Comparison of ENCODE assay signal across 8 cellular contexts in the genomic region with DNA sequence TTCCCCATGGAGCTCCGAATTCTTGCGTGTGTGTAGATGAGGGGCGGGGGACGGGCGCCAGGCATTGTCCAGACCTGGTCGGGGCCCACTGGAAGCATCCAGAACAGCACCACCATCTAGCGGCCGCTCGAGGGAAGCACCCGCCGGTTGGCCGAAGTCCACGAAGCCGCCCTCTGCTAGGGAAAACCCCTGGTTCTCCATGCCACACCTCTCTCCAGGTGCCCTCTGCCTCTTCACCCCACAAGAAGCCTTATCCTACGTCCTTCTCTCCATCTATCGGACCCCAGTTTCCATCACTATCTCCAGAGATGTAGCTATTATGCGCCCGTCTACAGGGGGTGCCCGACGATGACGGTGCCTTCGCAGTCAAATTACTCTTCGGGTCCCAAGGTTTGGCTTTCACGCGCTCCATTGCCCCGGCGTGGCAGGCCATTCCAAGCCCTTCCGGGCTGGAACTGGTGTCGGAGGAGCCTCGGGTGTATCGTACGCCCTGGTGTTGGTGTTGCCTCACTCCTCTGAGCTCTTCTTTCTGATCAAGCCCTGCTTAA. TPM values are rescaled to one million over a fixed set of nuclear protein-coding genes. Genes with fewer than 3 reads are reported as not detected.
A peak's percentile ranks its signal among the peaks of the same experiment; 100 is the strongest.
DNase-seq lines count a peak whose midpoint lies in the region; ATAC-seq and TF ChIP-seq lines count a peak whose summit lies in the region.

No MANE protein-coding gene starts in this region.

- DNase-seq in A673 (ENCODE audit: low spot score) (peak; percentile 93), NCI-H510A (lab: John Stamatoyannopoulos, UW) (peak; percentile 76), coronary artery (ENCODE audit: low spot score) (peak; percentile 91), left lobe of liver (ENCODE audit: low spot score) (peak; percentile 95)
- peak; percentile 83 for DNase-seq in activated CD4-positive, alpha-beta T cell treated with anti-CD3 and anti-CD28 coated beads, Interleukin-2, amount 10 ng/mL, durations not matched to agents 7 days and 5 days
- peak; percentile 78 for DNase-seq in stimulated activated CD4-positive, alpha-beta T cell treated with anti-CD3 and anti-CD28 coated beads, Interleukin-2, amount 100 ng/mL, for 4 hours (ENCODE audit: low read depth)

- H3K9me3 Mint-ChIP-seq in activated CD4-positive, alpha-beta T cell treated with anti-CD3 and anti-CD28 coated beads, Interleukin-2, amount 10 ng/mL, durations not matched to agents 7 days and 5 days: no peaks in the 10 kb centered on the region

- H3K4me3 Mint-ChIP-seq in activated CD4-positive, alpha-beta T cell treated with anti-CD3 and anti-CD28 coated beads, Interleukin-2, amount 10 ng/mL, durations not matched to agents 7 days and 5 days: peak overlapping the region; percentile 81

- intact Hi-C loops in A673 (cut with micrococcal nuclease; ENCODE audit: unreplicated experiment): loop anchor here (1.0 to 2.0 kb wide), 3 partner anchors 47 to 204 kb away; no protein-coding TSS in a partner anchor

- H3K36me3 Mint-ChIP-seq in activated CD4-positive, alpha-beta T cell treated with anti-CD3 and anti-CD28 coated beads, Interleukin-2, amount 10 ng/mL, durations not matched to agents 7 days and 5 days (ENCODE audit: low read depth): peaks cover 35% of the 10 kb centered on the region

- no peaks in the 10 kb centered on the region for H3K27me3 ChIP-seq in A673 (replicated peaks; ENCODE audit: insufficient read depth, low read depth, low read length, poor library complexity)

- TF ChIP-seq CTCF in A673 (conservative IDR thresholded peaks at IDR 0.05; ENCODE audit: low read depth, low read length): peak; percentile 86
- peak; percentile 84 for TF ChIP-seq CTCF in coronary artery (IDR thresholded peaks at IDR 0.05)

- H3K36me3 ChIP-seq in A673 (ENCODE audit: insufficient read depth, low read length, poor library complexity, severe bottlenecking): peaks cover 29% of the 10 kb centered on the region

- TSS peak; percentile 83 for BruUV-seq in A673 (replicated peaks; lab: Mats Ljungman, UMichigan)

- ATAC-seq in GM18861 (IDR thresholded peaks at IDR 0.05; ENCODE audit: unreplicated experiment) (peak; percentile 34), HG03280 (IDR thresholded peaks at IDR 0.05; ENCODE audit: unreplicated experiment) (peak; percentile 50), left lobe of liver (peak; percentile 85)

- peak overlapping the region; percentile 92 for H3K27ac ChIP-seq in A673 (ENCODE audit: low read depth, low read length, poor library complexity, severe bottlenecking)
- peak overlapping the region; percentile 91 to 98 for H3K27ac ChIP-seq in coronary artery

- H3K4me1 ChIP-seq in A673 (ENCODE audit: insufficient read depth, low read length, poor library complexity, severe bottlenecking): peaks cover 33% of the 10 kb centered on the region

- H3K27ac Mint-ChIP-seq in activated CD4-positive, alpha-beta T cell treated with anti-CD3 and anti-CD28 coated beads, Interleukin-2, amount 10 ng/mL, durations not matched to agents 7 days and 5 days: peak overlapping the region; percentile 93

- POLR2A ChIA-PET in A673 (lab: Charles Lee; ENCODE audit: low non-redundant PET): interaction anchor here (0.6 to 0.7 kb wide), 2 partner anchors 47 to 232 kb away, joined by 3 to 5 read pairs; no protein-coding TSS in a partner anchor
- POLR2A ChIA-PET in activated CD4-positive, alpha-beta T cell treated with anti-CD3 and anti-CD28 coated beads, Interleukin-2, amount 10 ng/mL, durations not matched to agents 7 days and 5 days (lab: Charles Lee): interaction anchor here (0.6 to 1.5 kb wide), 2 partner anchors 9 to 127 kb away, joined by 3 to 4 read pairs; a partner anchor contains a TSS

- H3K9me3 ChIP-seq in A673 (ENCODE audit: low read depth, low read length, poor library complexity, severe bottlenecking): no peaks in the 10 kb centered on the region

- H3K4me3 ChIP-seq in A673 (ENCODE audit: low read depth, low read length, poor library complexity, severe bottlenecking) (peak overlapping the region; percentile 90), coronary artery (peak overlapping the region; percentile 95)

- CTCF ChIA-PET in A673 (lab: Charles Lee): interaction anchor here (0.5 to 1.8 kb wide), 29 partner anchors 8 to 591 kb away, joined by 3 to 32 read pairs (median 4); a partner anchor contains a TSS
- CTCF ChIA-PET in activated CD4-positive, alpha-beta T cell treated with anti-CD3 and anti-CD28 coated beads, Interleukin-2, amount 10 ng/mL, durations not matched to agents 7 days and 5 days (lab: Charles Lee): interaction anchor here (0.5 to 3.3 kb wide), 52 partner anchors 8 to 250 kb away, joined by 3 to 38 read pairs (median 6); a partner anchor contains a TSS

- no peaks in the 10 kb centered on the region for H3K27me3 Mint-ChIP-seq in activated CD4-positive, alpha-beta T cell treated with anti-CD3 and anti-CD28 coated beads, Interleukin-2, amount 10 ng/mL, durations not matched to agents 7 days and 5 days

- H3K4me1 Mint-ChIP-seq in activated CD4-positive, alpha-beta T cell treated with anti-CD3 and anti-CD28 coated beads, Interleukin-2, amount 10 ng/mL, durations not matched to agents 7 days and 5 days: peaks cover 60% of the 10 kb centered on the region

RNA-seq across cellular contexts. Expression of a gene that starts 0.6 kb away (rescaled TPM):
- total RNA-seq in A673 (2021): 113 and 122 TPM in 2 replicates
- 10 to 100 TPM; 51.8 to 53.0 TPM for total RNA-seq in activated CD4-positive, alpha-beta T cell treated with anti-CD3 and anti-CD28 coated beads, Interleukin-2, amount 10 ng/mL, durations not matched to agents 7 days and 5 days
- 14.1 TPM for total RNA-seq in left lobe of liver

RNA-seq across cellular contexts. Expression of a gene that starts 2.6 kb away (rescaled TPM):
- 0.69 and 0.74 TPM in 2 replicates for total RNA-seq in A673 (2021)
- 1 to 10 TPM; 3.8 to 4.0 TPM for total RNA-seq in activated CD4-positive, alpha-beta T cell treated with anti-CD3 and anti-CD28 coated beads, Interleukin-2, amount 10 ng/mL, durations not matched to agents 7 days and 5 days
- total RNA-seq in left lobe of liver: 5.9 TPM

RNA-seq across cellular contexts. Expression of a gene that starts 12.2 kb away (rescaled TPM):
- total RNA-seq in A673 (2021) (0.55 and 0.75 TPM in 2 replicates), left lobe of liver (9.3 TPM)
- 10 to 100 TPM; 79.6 to 82.5 TPM for total RNA-seq in activated CD4-positive, alpha-beta T cell treated with anti-CD3 and anti-CD28 coated beads, Interleukin-2, amount 10 ng/mL, durations not matched to agents 7 days and 5 days

RNA-seq across cellular contexts. Expression of a gene that starts 18.3 kb away (rescaled TPM):
- total RNA-seq in A673 (2021) (1.6 and 1.8 TPM in 2 replicates), left lobe of liver (44.2 TPM)
- total RNA-seq in activated CD4-positive, alpha-beta T cell treated with anti-CD3 and anti-CD28 coated beads, Interleukin-2, amount 10 ng/mL, durations not matched to agents 7 days and 5 days: 1 to 10 TPM; 3.8 to 4.4 TPM

RNA-seq across cellular contexts. Expression of a gene that starts 22.6 kb away (rescaled TPM):
- total RNA-seq in A673 (2021) (133 and 149 TPM in 2 replicates), left lobe of liver (49.4 TPM)
- 10 to 100 TPM; 62.3 to 81.7 TPM for total RNA-seq in activated CD4-positive, alpha-beta T cell treated with anti-CD3 and anti-CD28 coated beads, Interleukin-2, amount 10 ng/mL, durations not matched to agents 7 days and 5 days

Comparison
In these comparisons a context has a peak if more than half of its experiments do, and no peak if none do; other contexts are left out.
1. Peak in every context shown above with its lines: DNase-seq, ATAC-seq, H3K4me3 ChIP-seq and H3K27ac ChIP-seq.
2. ATAC-seq: peak in every context shown above with its lines; median percentile 85 in left lobe of liver; 50 in HG03280; 34 in GM18861.